Comparison of ENCODE assay signal across 15 cellular contexts in genomic region chr20:62274332-62275262, GRCh38. TPM values are rescaled to one million over a fixed set of nuclear protein-coding genes. Genes with fewer than 3 reads are reported as not detected.
DNase-seq lines count a peak whose midpoint lies in the region; ATAC-seq and TF ChIP-seq lines count a peak whose summit lies in the region.
"Had no signal": no experiment of that assay in that cellular context is flagged by ENCODE, and none has a peak within 500 bp of the region (broad histone marks: within the 10 kb centered on the region; RNA-seq: fewer than 3 reads in every experiment).

No MANE protein-coding gene starts in this region.

- no peaks in the 10 kb centered on the region for H3K27me3 Mint-ChIP-seq in stimulated activated naive CD8-positive, alpha-beta T cell treated with anti-CD3 and anti-CD28 coated beads, Interleukin-15, Interleukin-2, amounts not matched to agents 100 ng/mL and 50 ng/mL, for 24 hours
- no peaks in the 10 kb centered on the region for H3K27me3 Mint-ChIP-seq in stimulated activated naive CD8-positive, alpha-beta T cell treated with anti-CD3 and anti-CD28 coated beads, Interleukin-15, amount 100 ng/mL, for 72 hours
- H3K27me3 Mint-ChIP-seq in type B pancreatic cell: no peaks in the 10 kb centered on the region
- H3K27me3 Mint-ChIP-seq in CD8-positive, alpha-beta T cell (ENCODE audit: low read depth): no peaks in the 10 kb centered on the region

- no peaks in the 10 kb centered on the region for H3K4me1 ChIP-seq in CD8-positive, alpha-beta T cell (ENCODE audit: insufficient read depth, low read length)
- H3K4me1 ChIP-seq: lower lobe of right lung had no signal

- no peaks in the 10 kb centered on the region for H3K27me3 ChIP-seq in CD8-positive, alpha-beta T cell (ENCODE audit: insufficient read depth, low read length)
- H3K27me3 ChIP-seq: heart right ventricle, MG63 had no signal

- H3K4me3 Mint-ChIP-seq in stimulated activated naive CD8-positive, alpha-beta T cell treated with anti-CD3 and anti-CD28 coated beads, Interleukin-15, Interleukin-2, amounts not matched to agents 100 ng/mL and 50 ng/mL, for 24 hours: no peak overlapping the region
- no peak overlapping the region for H3K4me3 Mint-ChIP-seq in stimulated activated naive CD8-positive, alpha-beta T cell treated with anti-CD3 and anti-CD28 coated beads, Interleukin-15, amount 100 ng/mL, for 72 hours
- no peak overlapping the region for H3K4me3 Mint-ChIP-seq in type B pancreatic cell
- H3K4me3 Mint-ChIP-seq in CD8-positive, alpha-beta T cell: no peak overlapping the region

- no peaks in the 10 kb centered on the region for H3K9me3 Mint-ChIP-seq in stimulated activated naive CD8-positive, alpha-beta T cell treated with anti-CD3 and anti-CD28 coated beads, Interleukin-15, Interleukin-2, amounts not matched to agents 100 ng/mL and 50 ng/mL, for 24 hours
- H3K9me3 Mint-ChIP-seq in stimulated activated naive CD8-positive, alpha-beta T cell treated with anti-CD3 and anti-CD28 coated beads, Interleukin-15, amount 100 ng/mL, for 72 hours: no peaks in the 10 kb centered on the region
- no peaks in the 10 kb centered on the region for H3K9me3 Mint-ChIP-seq in type B pancreatic cell
- no peaks in the 10 kb centered on the region for H3K9me3 Mint-ChIP-seq in CD8-positive, alpha-beta T cell

- no peak overlapping the region for H3K27ac ChIP-seq in CD8-positive, alpha-beta T cell (ENCODE audit: low read depth, low read length)
- H3K27ac ChIP-seq: heart right ventricle, lower lobe of right lung had no signal

- H3K36me3 Mint-ChIP-seq in stimulated activated naive CD8-positive, alpha-beta T cell treated with anti-CD3 and anti-CD28 coated beads, Interleukin-15, Interleukin-2, amounts not matched to agents 100 ng/mL and 50 ng/mL, for 24 hours (ENCODE audit: low read depth): peaks cover 27% of the 10 kb centered on the region
- H3K36me3 Mint-ChIP-seq in type B pancreatic cell: peaks cover 6% of the 10 kb centered on the region
- peaks cover 75% of the 10 kb centered on the region for H3K36me3 Mint-ChIP-seq in CD8-positive, alpha-beta T cell

- peaks cover 34% of the 10 kb centered on the region for H3K36me3 ChIP-seq in CD8-positive, alpha-beta T cell (ENCODE audit: insufficient read depth, low read length)

- no peak for ATAC-seq in stimulated activated naive CD8-positive, alpha-beta T cell treated with anti-CD3 and anti-CD28 coated beads, Interleukin-15, amount 100 ng/mL, for 72 hours
- ATAC-seq in CD8-positive, alpha-beta T cell: no peak
- ATAC-seq: lower lobe of right lung had no signal

- CTCF ChIA-PET in CD8-positive, alpha-beta T cell (lab: Charles Lee): interaction anchor here (0.7 kb wide), 1 partner anchor 1034 kb away, joined by 3 read pairs; no protein-coding TSS in a partner anchor

- intact Hi-C loops in CD8-positive, alpha-beta T cell (cut with DNase I, micrococcal nuclease): no loop called here

- peak overlapping the region; percentile 56 for H3K27ac Mint-ChIP-seq in stimulated activated naive CD8-positive, alpha-beta T cell treated with anti-CD3 and anti-CD28 coated beads, Interleukin-15, Interleukin-2, amounts not matched to agents 100 ng/mL and 50 ng/mL, for 24 hours
- peak overlapping the region in 1 of 2 donors; percentile 63 for H3K27ac Mint-ChIP-seq in stimulated activated naive CD8-positive, alpha-beta T cell treated with anti-CD3 and anti-CD28 coated beads, Interleukin-15, amount 100 ng/mL, for 72 hours
- peak overlapping the region; percentile 37 for H3K27ac Mint-ChIP-seq in type B pancreatic cell
- no peak overlapping the region for H3K27ac Mint-ChIP-seq in CD8-positive, alpha-beta T cell

- H3K9me3 ChIP-seq in CD8-positive, alpha-beta T cell (ENCODE audit: low read length): no peaks in the 10 kb centered on the region
- H3K9me3 ChIP-seq: heart right ventricle, lower lobe of right lung, MG63 had no signal

- TF ChIP-seq CTCF in type B pancreatic cell (conservative IDR thresholded peaks at IDR 0.05): no peak
- TF ChIP-seq CTCF in CD8-positive, alpha-beta T cell (IDR thresholded peaks at IDR 0.05): no peak

- H3K4me3 ChIP-seq in CD8-positive, alpha-beta T cell (ENCODE audit: low read depth, low read length): no peak overlapping the region
- H3K4me3 ChIP-seq: heart right ventricle, lower lobe of right lung, MG63 had no signal

- H3K4me1 Mint-ChIP-seq in stimulated activated naive CD8-positive, alpha-beta T cell treated with anti-CD3 and anti-CD28 coated beads, Interleukin-15, Interleukin-2, amounts not matched to agents 100 ng/mL and 50 ng/mL, for 24 hours (ENCODE audit: low read depth): no peaks in the 10 kb centered on the region
- no peaks in the 10 kb centered on the region for H3K4me1 Mint-ChIP-seq in stimulated activated naive CD8-positive, alpha-beta T cell treated with anti-CD3 and anti-CD28 coated beads, Interleukin-15, amount 100 ng/mL, for 72 hours
- H3K4me1 Mint-ChIP-seq in type B pancreatic cell (ENCODE audit: unreplicated experiment): peaks cover 3% of the 10 kb centered on the region
- no peaks in the 10 kb centered on the region for H3K4me1 Mint-ChIP-seq in CD8-positive, alpha-beta T cell (ENCODE audit: low read depth)

- no peak for DNase-seq in stimulated activated naive CD8-positive, alpha-beta T cell treated with anti-CD3 and anti-CD28 coated beads, Interleukin-15, amount 100 ng/mL, for 72 hours
- DNase-seq in amygdala (lab: John Stamatoyannopoulos, UW): peak in 38 of 56 donors; percentile 6 to 86 (median 44)
- peak; percentile 41 for DNase-seq in middle frontal gyrus (ENCODE audit: extremely low spot score, low spot score)
- DNase-seq in type B pancreatic cell (ENCODE audit: extremely low spot score, unreplicated experiment): no peak
- no peak for DNase-seq in DMS153 treated with DMSO at 0.1 percent for 48 hours (lab: John Stamatoyannopoulos, UW; ENCODE audit: unreplicated experiment)
- DNase-seq in CD1c-positive myeloid dendritic cell (ENCODE audit: extremely low spot score): no peak
- no peak for DNase-seq in CD8-positive, alpha-beta T cell
- DNase-seq: heart right ventricle; lower lobe of right lung; MG63; RPMI8226; stimulated activated CD4-positive, alpha-beta T cell treated with anti-CD3 and anti-CD28 coated beads, Interleukin-2, amount 100 ng/mL, for 48 hours had no signal

- POLR2A ChIA-PET in CD8-positive, alpha-beta T cell (lab: Charles Lee): interaction anchor here (0.7 kb wide), 1 partner anchor 21 kb away, joined by 3 read pairs; no protein-coding TSS in a partner anchor

RNA-seq across cellular contexts. Expression of gene ADRM1, which starts 28.2 kb away (rescaled TPM):
- total RNA-seq in type B pancreatic cell (ENCODE audit: low replicate concordance): 67.2 and 71.5 TPM in 2 replicates
- 10 to 100 TPM; 52.7 to 52.9 TPM for total RNA-seq in CD8-positive, alpha-beta T cell

RNA-seq across cellular contexts. Expression of gene OSBPL2, which starts 36.3 kb away (rescaled TPM):
- total RNA-seq in type B pancreatic cell (ENCODE audit: low replicate concordance): 43.7 and 60.5 TPM in 2 replicates
- total RNA-seq in CD8-positive, alpha-beta T cell: 10 to 100 TPM; 63.6 to 64.2 TPM

RNA-seq across cellular contexts. Expression of gene HRH3, which starts 54.5 kb away (rescaled TPM):
- 0.24 and 0.53 TPM in 2 replicates for total RNA-seq in type B pancreatic cell (ENCODE audit: low replicate concordance)
- total RNA-seq in CD8-positive, alpha-beta T cell: not detected
- total RNA-seq: heart right ventricle, lower lobe of right lung, NCI-H460, posterior vena cava had no signal

Comparison
In these comparisons a context has a peak if more than half of its experiments do, and no peak if none do; other contexts are left out.
1. DNase-seq: peak in amygdala (38 of 56) and middle frontal gyrus (single experiment); none in stimulated activated naive CD8-positive, alpha-beta T cell treated with anti-CD3 and anti-CD28 coated beads, Interleukin-15, amount 100 ng/mL, for 72 hours (0 of 2), type B pancreatic cell (single experiment), DMS153 treated with DMSO at 0.1 percent for 48 hours (single experiment), CD1c-positive myeloid dendritic cell (single experiment) and CD8-positive, alpha-beta T cell (0 of 7).